2 cellular contexts compared by ENCODE assay signal in the genomic region with DNA sequence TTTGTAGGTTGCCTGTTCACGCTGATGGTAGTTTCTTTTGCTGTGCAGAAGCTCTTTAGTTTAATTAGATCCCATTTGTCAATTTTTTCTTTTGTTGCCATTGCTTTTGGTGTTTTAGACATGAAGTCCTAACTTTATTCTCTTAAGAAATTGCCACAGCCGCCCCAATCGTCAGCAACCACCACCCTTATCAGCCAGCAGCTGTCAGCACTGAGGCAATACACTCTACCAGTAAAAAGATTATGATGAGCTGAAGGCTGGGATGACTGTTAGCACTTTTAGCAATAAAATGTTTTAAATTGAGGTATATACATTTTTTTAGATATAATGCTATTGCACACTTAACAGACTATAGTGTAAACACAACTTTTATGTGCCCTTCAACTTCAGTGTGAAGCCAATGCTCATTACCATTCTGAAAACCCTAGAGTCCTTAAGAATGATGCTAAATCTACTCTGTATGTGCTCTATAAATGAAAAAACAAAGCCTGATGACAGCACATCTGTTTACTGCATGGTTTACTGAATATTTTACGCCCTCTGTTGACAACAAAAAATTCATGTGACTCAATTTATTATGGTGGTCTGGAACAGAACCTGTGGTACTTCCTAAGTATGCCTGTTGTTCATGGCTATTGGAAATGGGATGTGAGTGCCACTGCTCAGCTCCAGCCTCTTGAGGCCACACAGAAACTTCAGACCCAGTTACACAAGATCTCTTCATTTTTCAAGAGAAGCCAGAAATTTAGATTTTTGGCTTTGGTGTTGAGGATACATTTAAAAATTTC.
TF ChIP-seq lines count a peak whose summit lies in the region.

No MANE protein-coding gene starts in this region.

TF ChIP-seq in HCT116, 20 proteins besides CTCF, POLR2A, EP300 and RAD21 (continued from another document):
- TF ChIP-seq, protein P1, sequence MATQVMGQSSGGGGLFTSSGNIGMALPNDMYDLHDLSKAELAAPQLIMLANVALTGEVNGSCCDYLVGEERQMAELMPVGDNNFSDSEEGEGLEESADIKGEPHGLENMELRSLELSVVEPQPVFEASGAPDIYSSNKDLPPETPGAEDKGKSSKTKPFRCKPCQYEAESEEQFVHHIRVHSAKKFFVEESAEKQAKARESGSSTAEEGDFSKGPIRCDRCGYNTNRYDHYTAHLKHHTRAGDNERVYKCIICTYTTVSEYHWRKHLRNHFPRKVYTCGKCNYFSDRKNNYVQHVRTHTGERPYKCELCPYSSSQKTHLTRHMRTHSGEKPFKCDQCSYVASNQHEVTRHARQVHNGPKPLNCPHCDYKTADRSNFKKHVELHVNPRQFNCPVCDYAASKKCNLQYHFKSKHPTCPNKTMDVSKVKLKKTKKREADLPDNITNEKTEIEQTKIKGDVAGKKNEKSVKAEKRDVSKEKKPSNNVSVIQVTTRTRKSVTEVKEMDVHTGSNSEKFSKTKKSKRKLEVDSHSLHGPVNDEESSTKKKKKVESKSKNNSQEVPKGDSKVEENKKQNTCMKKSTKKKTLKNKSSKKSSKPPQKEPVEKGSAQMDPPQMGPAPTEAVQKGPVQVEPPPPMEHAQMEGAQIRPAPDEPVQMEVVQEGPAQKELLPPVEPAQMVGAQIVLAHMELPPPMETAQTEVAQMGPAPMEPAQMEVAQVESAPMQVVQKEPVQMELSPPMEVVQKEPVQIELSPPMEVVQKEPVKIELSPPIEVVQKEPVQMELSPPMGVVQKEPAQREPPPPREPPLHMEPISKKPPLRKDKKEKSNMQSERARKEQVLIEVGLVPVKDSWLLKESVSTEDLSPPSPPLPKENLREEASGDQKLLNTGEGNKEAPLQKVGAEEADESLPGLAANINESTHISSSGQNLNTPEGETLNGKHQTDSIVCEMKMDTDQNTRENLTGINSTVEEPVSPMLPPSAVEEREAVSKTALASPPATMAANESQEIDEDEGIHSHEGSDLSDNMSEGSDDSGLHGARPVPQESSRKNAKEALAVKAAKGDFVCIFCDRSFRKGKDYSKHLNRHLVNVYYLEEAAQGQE (IDR thresholded peaks at IDR 0.05; ENCODE audit: low read depth), result no peak
- TF ChIP-seq POLR2AphosphoS5 (IDR thresholded peaks at IDR 0.05; ENCODE audit: low read depth, low read length) (no peak), TCF7L2 (IDR thresholded peaks at IDR 0.05; ENCODE audit: borderline replicate concordance, extremely low read depth, insufficient read depth, insufficient read length) (no peak), ZNF274 (IDR thresholded peaks at IDR 0.05; ENCODE audit: low read depth, low read length) (no peak), SRF (IDR thresholded peaks at IDR 0.05; ENCODE audit: low read depth) (no peak), CBX3 (IDR thresholded peaks at IDR 0.05; ENCODE audit: low read depth) (no peak), SIN3A (IDR thresholded peaks at IDR 0.05; ENCODE audit: low read depth) (no peak), YY1 (IDR thresholded peaks at IDR 0.05; ENCODE audit: extremely low read depth, insufficient replicate concordance, low read depth, low read length) (no peak), EZH2 (IDR thresholded peaks at IDR 0.05) (no peak), ZFX (IDR thresholded peaks at IDR 0.05) (no peak), EZH2phosphoT487 (IDR thresholded peaks at IDR 0.05; ENCODE audit: borderline replicate concordance) (no peak), FOSL1 (IDR thresholded peaks at IDR 0.05; ENCODE audit: low read depth) (no peak), CEBPB (IDR thresholded peaks at IDR 0.05; ENCODE audit: low read depth) (no peak)
- TF ChIP-seq, protein P2, sequence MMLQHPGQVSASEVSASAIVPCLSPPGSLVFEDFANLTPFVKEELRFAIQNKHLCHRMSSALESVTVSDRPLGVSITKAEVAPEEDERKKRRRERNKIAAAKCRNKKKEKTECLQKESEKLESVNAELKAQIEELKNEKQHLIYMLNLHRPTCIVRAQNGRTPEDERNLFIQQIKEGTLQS (IDR thresholded peaks at IDR 0.05), result no peak
- TF ChIP-seq, protein P3, sequence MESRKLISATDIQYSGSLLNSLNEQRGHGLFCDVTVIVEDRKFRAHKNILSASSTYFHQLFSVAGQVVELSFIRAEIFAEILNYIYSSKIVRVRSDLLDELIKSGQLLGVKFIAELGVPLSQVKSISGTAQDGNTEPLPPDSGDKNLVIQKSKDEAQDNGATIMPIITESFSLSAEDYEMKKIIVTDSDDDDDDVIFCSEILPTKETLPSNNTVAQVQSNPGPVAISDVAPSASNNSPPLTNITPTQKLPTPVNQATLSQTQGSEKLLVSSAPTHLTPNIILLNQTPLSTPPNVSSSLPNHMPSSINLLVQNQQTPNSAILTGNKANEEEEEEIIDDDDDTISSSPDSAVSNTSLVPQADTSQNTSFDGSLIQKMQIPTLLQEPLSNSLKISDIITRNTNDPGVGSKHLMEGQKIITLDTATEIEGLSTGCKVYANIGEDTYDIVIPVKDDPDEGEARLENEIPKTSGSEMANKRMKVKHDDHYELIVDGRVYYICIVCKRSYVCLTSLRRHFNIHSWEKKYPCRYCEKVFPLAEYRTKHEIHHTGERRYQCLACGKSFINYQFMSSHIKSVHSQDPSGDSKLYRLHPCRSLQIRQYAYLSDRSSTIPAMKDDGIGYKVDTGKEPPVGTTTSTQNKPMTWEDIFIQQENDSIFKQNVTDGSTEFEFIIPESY (IDR thresholded peaks at IDR 0.05; ENCODE audit: extremely low read depth, insufficient replicate concordance, low read length), result no peak

TF ChIP-seq in GM12878, 131 proteins besides CTCF, POLR2A, EP300 and RAD21 (continued from another document):
- TF ChIP-seq, protein P4, sequence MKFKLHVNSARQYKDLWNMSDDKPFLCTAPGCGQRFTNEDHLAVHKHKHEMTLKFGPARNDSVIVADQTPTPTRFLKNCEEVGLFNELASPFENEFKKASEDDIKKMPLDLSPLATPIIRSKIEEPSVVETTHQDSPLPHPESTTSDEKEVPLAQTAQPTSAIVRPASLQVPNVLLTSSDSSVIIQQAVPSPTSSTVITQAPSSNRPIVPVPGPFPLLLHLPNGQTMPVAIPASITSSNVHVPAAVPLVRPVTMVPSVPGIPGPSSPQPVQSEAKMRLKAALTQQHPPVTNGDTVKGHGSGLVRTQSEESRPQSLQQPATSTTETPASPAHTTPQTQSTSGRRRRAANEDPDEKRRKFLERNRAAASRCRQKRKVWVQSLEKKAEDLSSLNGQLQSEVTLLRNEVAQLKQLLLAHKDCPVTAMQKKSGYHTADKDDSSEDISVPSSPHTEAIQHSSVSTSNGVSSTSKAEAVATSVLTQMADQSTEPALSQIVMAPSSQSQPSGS (IDR thresholded peaks at IDR 0.05; ENCODE audit: low read length), result no peak
- TF ChIP-seq ZNF207 (IDR thresholded peaks at IDR 0.05; ENCODE audit: borderline replicate concordance) (no peak), BACH1 (IDR thresholded peaks at IDR 0.05; ENCODE audit: borderline replicate concordance) (no peak), JUNB (IDR thresholded peaks at IDR 0.05) (no peak)
- TF ChIP-seq, protein P5, sequence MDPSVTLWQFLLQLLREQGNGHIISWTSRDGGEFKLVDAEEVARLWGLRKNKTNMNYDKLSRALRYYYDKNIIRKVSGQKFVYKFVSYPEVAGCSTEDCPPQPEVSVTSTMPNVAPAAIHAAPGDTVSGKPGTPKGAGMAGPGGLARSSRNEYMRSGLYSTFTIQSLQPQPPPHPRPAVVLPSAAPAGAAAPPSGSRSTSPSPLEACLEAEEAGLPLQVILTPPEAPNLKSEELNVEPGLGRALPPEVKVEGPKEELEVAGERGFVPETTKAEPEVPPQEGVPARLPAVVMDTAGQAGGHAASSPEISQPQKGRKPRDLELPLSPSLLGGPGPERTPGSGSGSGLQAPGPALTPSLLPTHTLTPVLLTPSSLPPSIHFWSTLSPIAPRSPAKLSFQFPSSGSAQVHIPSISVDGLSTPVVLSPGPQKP (IDR thresholded peaks at IDR 0.05; ENCODE audit: low read depth, low read length), result no peak
TF ChIP-seq in GM12878: peak in this region for 0.
